In the genomic region with DNA sequence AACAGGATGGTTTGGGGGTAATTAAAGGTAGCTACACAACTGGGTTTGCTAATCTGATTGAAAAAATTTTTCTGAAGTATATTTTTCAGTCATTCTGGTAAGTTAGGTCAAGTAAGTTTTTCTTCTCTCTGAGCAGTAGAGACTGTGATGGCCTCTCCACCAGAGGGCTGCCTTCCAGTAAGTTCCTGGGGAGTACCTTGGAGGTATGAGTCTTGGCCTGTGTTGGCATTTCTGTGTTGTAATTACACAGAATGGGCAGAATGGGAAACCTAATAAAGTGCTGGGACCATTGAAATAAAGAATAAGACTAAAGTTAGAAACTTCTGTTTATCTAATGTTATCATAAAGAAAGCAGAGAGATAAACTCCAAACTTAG, we compare ENCODE assay signal across 10 cellular contexts.
A peak's percentile ranks its signal among the peaks of the same experiment; 100 is the strongest.
DNase-seq lines count a peak whose midpoint lies in the region; ATAC-seq, FAIRE-seq and TF ChIP-seq lines count a peak whose summit lies in the region.
"Had no signal": no experiment of that assay in that cellular context is flagged by ENCODE, and none has a peak within 500 bp of the region (broad histone marks: within the 10 kb centered on the region; RNA-seq: fewer than 3 reads in every experiment).

No MANE protein-coding gene starts in this region.

- no peak overlapping the region for H3K27ac Mint-ChIP-seq in CD14-positive monocyte
- H3K27ac Mint-ChIP-seq: activated naive CD4-positive, alpha-beta T cell treated with anti-CD3 and anti-CD28 coated beads, Interleukin-2, amount 50 U/mL, for 24 hours had no signal

- H3K4me3 Mint-ChIP-seq in CD14-positive monocyte = no peak overlapping the region
- H3K4me3 Mint-ChIP-seq: activated naive CD4-positive, alpha-beta T cell treated with anti-CD3 and anti-CD28 coated beads, Interleukin-2, amount 50 U/mL, for 24 hours had no signal

- no peak overlapping the region for H3K27ac ChIP-seq in brain microvascular endothelial cell
- peak overlapping the region in 1 of 2 donors; percentile 3 for H3K27ac ChIP-seq in left lung

- H3K9me3 Mint-ChIP-seq in CD14-positive monocyte = no peaks in the 10 kb centered on the region
- H3K9me3 Mint-ChIP-seq: activated naive CD4-positive, alpha-beta T cell treated with anti-CD3 and anti-CD28 coated beads, Interleukin-2, amount 50 U/mL, for 24 hours had no signal

- DNase-seq in AG09319 (ENCODE audit: extremely low read depth, low read depth) (no peak), Kasumi-1 (lab: John Stamatoyannopoulos, UW) (peak; percentile 5 to 6), brain microvascular endothelial cell (peak; percentile 37), left lung (no peak), H54 (ENCODE audit: insufficient read length, low spot score) (no peak), CD14-positive monocyte (ENCODE audit: low spot score) (no peak)
- DNase-seq: stimulated activated naive CD8-positive, alpha-beta T cell treated with anti-CD3 and anti-CD28 coated beads, Interleukin-15, Interleukin-2, amounts not matched to agents 100 U/mL and 50 U/mL, for 24 hours had no signal

- peak; percentile 25; the same call in 1 of the 2 replicates for TF ChIP-seq CTCF in AG09319 (IDR thresholded peaks at IDR 0.05; ENCODE audit: low read depth, low read length)
- TF ChIP-seq CTCF in brain microvascular endothelial cell (IDR thresholded peaks at IDR 0.05; ENCODE audit: low read depth, low read length, missing control alignments) = peak; percentile 78
- peak in 1 of 2 donors; percentile 37 for TF ChIP-seq CTCF in left lung (IDR thresholded peaks at IDR 0.05)
- TF ChIP-seq CTCF in CD14-positive monocyte (IDR thresholded peaks at IDR 0.05) = no peak

- intact Hi-C loops in left lung (cut with DNase I) (no loop called here), CD14-positive monocyte (cut with micrococcal nuclease) (no loop called here)

- H3K9me3 ChIP-seq in left lung = no peaks in the 10 kb centered on the region

- FAIRE-seq in H54 (lab: Jason Lieb, UNC) = no peak

- no peaks in the 10 kb centered on the region for H3K4me1 Mint-ChIP-seq in CD14-positive monocyte
- H3K4me1 Mint-ChIP-seq: activated naive CD4-positive, alpha-beta T cell treated with anti-CD3 and anti-CD28 coated beads, Interleukin-2, amount 50 U/mL, for 24 hours had no signal

- H3K27me3 ChIP-seq in brain microvascular endothelial cell (replicated peaks) (no peaks in the 10 kb centered on the region), left lung (no peaks in the 10 kb centered on the region)

- H3K4me3 ChIP-seq in brain microvascular endothelial cell (ENCODE audit: low read depth, low read length) (no peak overlapping the region), left lung (no peak overlapping the region)

- no peak for TF ChIP-seq POLR2A in H54 (IDR thresholded peaks at IDR 0.05; ENCODE audit: low read depth, low read length)

- peaks cover 0 to 8% (median 3%) of the 10 kb centered on the region in 3 donors for H3K27me3 Mint-ChIP-seq in CD14-positive monocyte (ENCODE audit: low read depth in 3 of 3)

- ATAC-seq in left lung (peak; percentile 92), HG03108 (IDR thresholded peaks at IDR 0.05; ENCODE audit: unreplicated experiment) (no peak), GM21619 (IDR thresholded peaks at IDR 0.05; ENCODE audit: unreplicated experiment) (no peak)

- peaks cover 0 to 3% of the 10 kb centered on the region in 2 donors for H3K4me1 ChIP-seq in left lung

- in situ Hi-C loops in brain microvascular endothelial cell (cut with HindIII; ENCODE audit: low pct_ligation_motif_present, low sequenced_read_pairs) = no loop called here

- H3K36me3 Mint-ChIP-seq in CD14-positive monocyte = no peaks in the 10 kb centered on the region
- H3K36me3 Mint-ChIP-seq: activated naive CD4-positive, alpha-beta T cell treated with anti-CD3 and anti-CD28 coated beads, Interleukin-2, amount 50 U/mL, for 24 hours had no signal

- H3K36me3 ChIP-seq in brain microvascular endothelial cell (replicated peaks) (no peaks in the 10 kb centered on the region), left lung (no peaks in the 10 kb centered on the region)

Comparison
In these comparisons a context has a peak if more than half of its experiments do, and no peak if none do; other contexts are left out.
1. DNase-seq: peak in Kasumi-1 (2 of 2) and brain microvascular endothelial cell (single experiment); none in AG09319 (single experiment), left lung (0 of 2), H54 (single experiment) and CD14-positive monocyte (single experiment).